In the genomic region with DNA sequence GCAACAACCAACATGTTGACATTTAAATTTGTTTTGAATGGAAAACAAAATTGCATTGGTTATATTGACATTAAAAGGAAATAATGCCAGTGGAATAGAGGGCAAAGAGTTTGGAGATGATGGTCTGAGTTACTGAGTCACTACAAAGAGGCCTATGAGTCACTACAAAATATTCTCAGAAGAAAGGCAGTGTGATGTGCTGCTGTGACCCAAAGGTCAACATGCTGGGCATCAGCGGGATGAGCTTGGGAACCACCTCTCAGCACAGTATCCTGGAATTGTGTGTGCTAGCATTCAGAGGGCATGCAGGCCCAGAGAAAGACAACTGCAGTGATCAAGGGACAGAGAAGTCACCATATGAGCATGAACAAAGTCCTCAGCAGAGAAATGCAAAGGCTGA, we compare ENCODE assay signal across 10 cellular contexts. TPM values are rescaled to one million over a fixed set of nuclear protein-coding genes. Genes with fewer than 3 reads are reported as not detected.
DNase-seq lines count a peak whose midpoint lies in the region; ATAC-seq, FAIRE-seq and TF ChIP-seq lines count a peak whose summit lies in the region.
"Had no signal": no experiment of that assay in that cellular context is flagged by ENCODE, and none has a peak within 500 bp of the region (broad histone marks: within the 10 kb centered on the region; RNA-seq: fewer than 3 reads in every experiment).

No MANE protein-coding gene starts in this region.

- TSS peak; percentile 2 for BruUV-seq in PC-9 (replicated peaks; lab: Mats Ljungman, UMichigan)

- WGBS in transverse colon (ENCODE audit: low coverage in 1 of 2), 2 donors: 60% methylated on average over 1 of the region's 1 CpG; no CpG with 5 or more reads in 1 of the 2 donors

- no peaks in the 10 kb centered on the region for H3K9me2 ChIP-seq in PC-9 (ENCODE audit: insufficient read depth)

- peak; percentile 99 for FAIRE-seq in H54 (lab: Jason Lieb, UNC)

- H3K36me3 Mint-ChIP-seq in WTC11: peaks cover 5% of the 10 kb centered on the region; the same call in 1 of the 2 replicates

- POLR2A ChIA-PET in PC-9 (lab: Charles Lee; ENCODE audit: unreplicated experiment) (interaction anchor here (0.6 to 0.7 kb wide), 3 partner anchors 9 to 42 kb away, joined by 3 to 19 read pairs (median 3); a partner anchor contains a TSS), WTC11 (lab: Charles Lee) (no interaction called here)

- H4K20me1 ChIP-seq in PC-9 (ENCODE audit: insufficient read depth): no peaks in the 10 kb centered on the region

- H3K9me3 ChIP-seq in PC-9 (ENCODE audit: insufficient read depth, low read depth) (no peaks in the 10 kb centered on the region), transverse colon (no peaks in the 10 kb centered on the region)

- peak overlapping the region; percentile 0; the same call in 1 of the 2 replicates for H3K4me3 ChIP-seq in PC-9
- H3K4me3 ChIP-seq in choroid plexus epithelial cell (ENCODE audit: low read depth, low read length): no peak overlapping the region
- H3K4me3 ChIP-seq in skeletal muscle cell (ENCODE audit: low read depth, low read length): no peak overlapping the region
- no peak overlapping the region for H3K4me3 ChIP-seq in transverse colon
- H3K4me3 ChIP-seq: dorsolateral prefrontal cortex had no signal

- TF ChIP-seq POLR2A in H54 (IDR thresholded peaks at IDR 0.05; ENCODE audit: low read depth, low read length) (no peak), transverse colon (IDR thresholded peaks at IDR 0.05) (no peak)

- in situ Hi-C loops in transverse colon (cut with MboI; ENCODE audit: low pct_ligation_motif_present in 1 of 4, low pct_unique_long_range_greater_than_20kb in 1 of 4, low sequenced_read_pairs in 3 of 4): loop anchor here in 2 of 4 donors (10.0 kb wide), 1 partner anchor 83 kb away; no protein-coding TSS in a partner anchor

- H3K4me1 Mint-ChIP-seq in WTC11: peaks cover 16% of the 10 kb centered on the region

- intact Hi-C loops in PC-9 (cut with micrococcal nuclease; ENCODE audit: unreplicated experiment): no loop called here
- intact Hi-C loops in transverse colon (cut with DNase I; ENCODE audit: low total_unique reads): no loop called here

- DNase-seq in H54 (ENCODE audit: insufficient read length, low spot score) (peak; percentile 63), PC-9 (peak; percentile 42 to 83), choroid plexus epithelial cell (ENCODE audit: low read depth) (peak; percentile 63), skeletal muscle cell (ENCODE audit: low read depth) (peak; percentile 46), transverse colon (no peak), DMS 273 treated with DMSO at 0.1 percent for 48 hours (lab: John Stamatoyannopoulos, UW) (no peak), WTC11 (ENCODE audit: low spot score) (no peak)
- DNase-seq: dorsolateral prefrontal cortex, Right ventricle myocardium superior had no signal

- no peak for ATAC-seq in WTC11

- H3K4me1 ChIP-seq in PC-9 (replicated peaks; ENCODE audit: insufficient read depth): peaks cover 56% of the 10 kb centered on the region
- H3K4me1 ChIP-seq in transverse colon: peaks cover 0 to 29% (median 4%) of the 10 kb centered on the region in 4 donors

- peak overlapping the region; percentile 74 for H3K27ac ChIP-seq in PC-9
- H3K27ac ChIP-seq in transverse colon: no peak overlapping the region
- H3K27ac ChIP-seq: dorsolateral prefrontal cortex had no signal

- no peak overlapping the region for H2AFZ ChIP-seq in PC-9

- H3K4me2 ChIP-seq in PC-9: peak overlapping the region; percentile 77

- H3K79me2 ChIP-seq in PC-9 (ENCODE audit: low read depth): peaks cover 61% of the 10 kb centered on the region

- H3K9me3 Mint-ChIP-seq in WTC11: no peaks in the 10 kb centered on the region

- H3K36me3 ChIP-seq in PC-9 (ENCODE audit: low read depth): no peaks in the 10 kb centered on the region
- H3K36me3 ChIP-seq in transverse colon: no peaks in the 10 kb centered on the region

- no peak for TF ChIP-seq EP300 in transverse colon (IDR thresholded peaks at IDR 0.05; ENCODE audit: low read depth)

- CTCF ChIA-PET in PC-9 (lab: Charles Lee): no interaction called here
- CTCF ChIA-PET in WTC11 (lab: Charles Lee): interaction anchor here (1.1 kb wide), 1 partner anchor 19 kb away, joined by 3 read pairs; no protein-coding TSS in a partner anchor

- no peak overlapping the region for H3K4me3 Mint-ChIP-seq in WTC11

- H3K27me3 Mint-ChIP-seq in WTC11 (ENCODE audit: low read depth): no peaks in the 10 kb centered on the region
- H3K27me3 Mint-ChIP-seq: progenitor cell of endocrine pancreas had no signal

- H3K27ac Mint-ChIP-seq in WTC11: no peak overlapping the region
- H3K27ac Mint-ChIP-seq: progenitor cell of endocrine pancreas had no signal

- H3K27me3 ChIP-seq in PC-9 (ENCODE audit: insufficient read depth, low read depth): no peaks in the 10 kb centered on the region
- H3K27me3 ChIP-seq in transverse colon: no peaks in the 10 kb centered on the region

- TF ChIP-seq CTCF in PC-9 (conservative IDR thresholded peaks at IDR 0.05) (no peak), choroid plexus epithelial cell (conservative IDR thresholded peaks at IDR 0.05; ENCODE audit: low read depth, low read length) (no peak), transverse colon (IDR thresholded peaks at IDR 0.05) (no peak), WTC11 (IDR thresholded peaks at IDR 0.05) (no peak)

- peaks cover 24% of the 10 kb centered on the region for H3F3A ChIP-seq in PC-9 (ENCODE audit: insufficient read depth, low read depth)

TF ChIP-seq in WTC11, 78 proteins besides CTCF, POLR2A, EP300 and RAD21 (continues in another document):
- no peak for TF ChIP-seq JAZF1 (CRISPR knock-in tag; IDR thresholded peaks at IDR 0.05)
- TF ChIP-seq, protein P1, sequence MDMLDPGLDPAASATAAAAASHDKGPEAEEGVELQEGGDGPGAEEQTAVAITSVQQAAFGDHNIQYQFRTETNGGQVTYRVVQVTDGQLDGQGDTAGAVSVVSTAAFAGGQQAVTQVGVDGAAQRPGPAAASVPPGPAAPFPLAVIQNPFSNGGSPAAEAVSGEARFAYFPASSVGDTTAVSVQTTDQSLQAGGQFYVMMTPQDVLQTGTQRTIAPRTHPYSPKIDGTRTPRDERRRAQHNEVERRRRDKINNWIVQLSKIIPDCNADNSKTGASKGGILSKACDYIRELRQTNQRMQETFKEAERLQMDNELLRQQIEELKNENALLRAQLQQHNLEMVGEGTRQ (CRISPR knock-in tag; IDR thresholded peaks at IDR 0.05): no peak
- TF ChIP-seq CBFB (CRISPR knock-in tag; IDR thresholded peaks at IDR 0.05; ENCODE audit: low read depth): no peak
- TF ChIP-seq, protein P2, sequence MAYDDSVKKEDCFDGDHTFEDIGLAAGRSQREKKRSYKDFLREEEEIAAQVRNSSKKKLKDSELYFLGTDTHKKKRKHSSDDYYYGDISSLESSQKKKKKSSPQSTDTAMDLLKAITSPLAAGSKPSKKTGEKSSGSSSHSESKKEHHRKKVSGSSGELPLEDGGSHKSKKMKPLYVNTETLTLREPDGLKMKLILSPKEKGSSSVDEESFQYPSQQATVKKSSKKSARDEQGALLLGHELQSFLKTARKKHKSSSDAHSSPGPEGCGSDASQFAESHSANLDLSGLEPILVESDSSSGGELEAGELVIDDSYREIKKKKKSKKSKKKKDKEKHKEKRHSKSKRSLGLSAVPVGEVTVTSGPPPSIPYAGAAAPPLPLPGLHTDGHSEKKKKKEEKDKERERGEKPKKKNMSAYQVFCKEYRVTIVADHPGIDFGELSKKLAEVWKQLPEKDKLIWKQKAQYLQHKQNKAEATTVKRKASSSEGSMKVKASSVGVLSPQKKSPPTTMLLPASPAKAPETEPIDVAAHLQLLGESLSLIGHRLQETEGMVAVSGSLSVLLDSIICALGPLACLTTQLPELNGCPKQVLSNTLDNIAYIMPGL (CRISPR knock-in tag; IDR thresholded peaks at IDR 0.05): no peak
- no peak for TF ChIP-seq ZNF138 (CRISPR knock-in tag; conservative IDR thresholded peaks at IDR 0.05)
- TF ChIP-seq, protein P3, sequence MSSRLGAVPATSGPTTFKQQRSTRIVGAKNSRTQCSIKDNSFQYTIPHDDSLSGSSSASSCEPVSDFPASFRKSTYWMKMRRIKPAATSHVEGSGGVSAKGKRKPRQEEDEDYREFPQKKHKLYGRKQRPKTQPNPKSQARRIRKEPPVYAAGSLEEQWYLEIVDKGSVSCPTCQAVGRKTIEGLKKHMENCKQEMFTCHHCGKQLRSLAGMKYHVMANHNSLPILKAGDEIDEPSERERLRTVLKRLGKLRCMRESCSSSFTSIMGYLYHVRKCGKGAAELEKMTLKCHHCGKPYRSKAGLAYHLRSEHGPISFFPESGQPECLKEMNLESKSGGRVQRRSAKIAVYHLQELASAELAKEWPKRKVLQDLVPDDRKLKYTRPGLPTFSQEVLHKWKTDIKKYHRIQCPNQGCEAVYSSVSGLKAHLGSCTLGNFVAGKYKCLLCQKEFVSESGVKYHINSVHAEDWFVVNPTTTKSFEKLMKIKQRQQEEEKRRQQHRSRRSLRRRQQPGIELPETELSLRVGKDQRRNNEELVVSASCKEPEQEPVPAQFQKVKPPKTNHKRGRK (CRISPR knock-in tag; IDR thresholded peaks at IDR 0.05; ENCODE audit: borderline replicate concordance): no peak
- no peak for TF ChIP-seq FOXP1 (CRISPR knock-in tag; IDR thresholded peaks at IDR 0.05; ENCODE audit: borderline replicate concordance)
- TF ChIP-seq, protein P4, sequence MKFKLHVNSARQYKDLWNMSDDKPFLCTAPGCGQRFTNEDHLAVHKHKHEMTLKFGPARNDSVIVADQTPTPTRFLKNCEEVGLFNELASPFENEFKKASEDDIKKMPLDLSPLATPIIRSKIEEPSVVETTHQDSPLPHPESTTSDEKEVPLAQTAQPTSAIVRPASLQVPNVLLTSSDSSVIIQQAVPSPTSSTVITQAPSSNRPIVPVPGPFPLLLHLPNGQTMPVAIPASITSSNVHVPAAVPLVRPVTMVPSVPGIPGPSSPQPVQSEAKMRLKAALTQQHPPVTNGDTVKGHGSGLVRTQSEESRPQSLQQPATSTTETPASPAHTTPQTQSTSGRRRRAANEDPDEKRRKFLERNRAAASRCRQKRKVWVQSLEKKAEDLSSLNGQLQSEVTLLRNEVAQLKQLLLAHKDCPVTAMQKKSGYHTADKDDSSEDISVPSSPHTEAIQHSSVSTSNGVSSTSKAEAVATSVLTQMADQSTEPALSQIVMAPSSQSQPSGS (CRISPR knock-in tag; IDR thresholded peaks at IDR 0.05; ENCODE audit: borderline replicate concordance, low read depth): no peak
- TF ChIP-seq FOXK1 (CRISPR knock-in tag; IDR thresholded peaks at IDR 0.05): no peak

RNA-seq across cellular contexts. Expression of a gene that starts 2.8 kb away (rescaled TPM):
- total RNA-seq in PC-9 (2021) (13.7 and 15.8 TPM in 2 replicates), transverse colon (10 to 100 TPM in 1 of 4 donors, 1 to 10 TPM in 2, not detected in 1; 1.4 to 11.7 (median 9.1) TPM), WTC11 (2021) (3.0 to 6.4 TPM (median 5.9 TPM) in 3 replicates)

RNA-seq across cellular contexts. Expression of a gene that starts 2.8 kb away (rescaled TPM):
- total RNA-seq in PC-9 (2021) (30.8 and 49.5 TPM in 2 replicates), transverse colon (10 to 100 TPM in 1 of 4 donors, 1 to 10 TPM in 3; 1.6 to 12.9 (median 7.1) TPM), WTC11 (2021) (8.6 to 12.8 TPM (median 10.1 TPM) in 3 replicates)

RNA-seq across cellular contexts. Expression of a gene that starts 3.1 kb away (rescaled TPM):
- 40.2 and 52.0 TPM in 2 replicates for total RNA-seq in PC-9 (2021)
- 10 to 100 TPM; 17.3 to 34.2 (median 19.1) TPM for total RNA-seq in transverse colon
- total RNA-seq in WTC11 (2021): 18.5 to 19.6 TPM (median 19.4 TPM) in 3 replicates

RNA-seq across cellular contexts. Expression of a gene that starts 41.5 kb away (rescaled TPM):
- total RNA-seq in PC-9 (2021) (90.6 and 108 TPM in 2 replicates), transverse colon (10 to 100 TPM in 3 of 4 donors, 1 to 10 TPM in 1; 7.8 to 42.9 (median 32.9) TPM), WTC11 (2021) (60.7 to 79.5 TPM (median 73.8 TPM) in 3 replicates)

RNA-seq across cellular contexts. Expression of a gene that starts 45.6 kb away (rescaled TPM):
- total RNA-seq in PC-9 (2021) (13.8 and 15.2 TPM in 2 replicates), transverse colon (1 to 10 TPM; 1.2 to 4.5 (median 4.0) TPM), WTC11 (2021) (1.6 to 2.6 TPM (median 2.2 TPM) in 3 replicates)

Comparison
In these comparisons a context has a peak if more than half of its experiments do, and no peak if none do; other contexts are left out.
1. DNase-seq: peak in H54 (single experiment), PC-9 (2 of 2), choroid plexus epithelial cell (single experiment) and skeletal muscle cell (single experiment); none in transverse colon (single experiment), DMS 273 treated with DMSO at 0.1 percent for 48 hours (single experiment) and WTC11 (single experiment).